9 cellular contexts compared by ENCODE assay signal in the genomic region with DNA sequence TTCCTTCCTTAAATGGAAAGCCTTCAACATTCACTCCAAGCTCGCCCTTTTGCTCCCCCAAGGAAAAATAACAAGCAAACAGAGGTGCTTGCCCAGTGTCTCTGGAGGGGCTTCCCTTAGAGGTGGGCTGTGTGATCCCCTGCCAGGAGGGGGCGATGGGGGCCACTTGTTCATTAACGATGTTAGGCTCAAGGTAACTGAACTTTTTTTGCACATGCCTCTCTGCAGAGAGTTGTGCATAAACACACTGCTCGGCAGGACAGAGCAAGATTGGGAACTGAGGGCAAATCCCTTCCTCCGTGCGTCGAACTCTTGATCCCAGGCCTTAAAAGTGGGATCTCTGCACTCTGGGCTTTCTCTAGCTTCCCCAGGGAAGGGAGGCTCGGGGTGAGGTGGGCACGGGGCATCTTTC. TPM values are rescaled to one million over a fixed set of nuclear protein-coding genes. Genes with fewer than 3 reads are reported as not detected.
DNase-seq lines count a peak whose midpoint lies in the region; ATAC-seq, FAIRE-seq and TF ChIP-seq lines count a peak whose summit lies in the region.
"Had no signal": no experiment of that assay in that cellular context is flagged by ENCODE, and none has a peak within 500 bp of the region (broad histone marks: within the 10 kb centered on the region; RNA-seq: fewer than 3 reads in every experiment).

No MANE protein-coding gene starts in this region.

- no peak overlapping the region for H3K4me3 ChIP-seq in BJ (ENCODE audit: low read depth, low read length)
- no peak overlapping the region for H3K4me3 ChIP-seq in Karpas-422 (ENCODE audit: low read length)
- peak overlapping the region; percentile 37 for H3K4me3 ChIP-seq in coronary artery
- no peak overlapping the region for H3K4me3 ChIP-seq in neural progenitor cell
- H3K4me3 ChIP-seq in small intestine (ENCODE audit: low read depth in 1 of 2, low read length in 2 of 2) = no peak overlapping the region

- H3K27me3 ChIP-seq in BJ (ENCODE audit: control insufficient read depth, insufficient read depth, low read length) (no peaks in the 10 kb centered on the region), Karpas-422 (ENCODE audit: low read length) (no peaks in the 10 kb centered on the region), neural progenitor cell (no peaks in the 10 kb centered on the region), small intestine (ENCODE audit: control insufficient read depth in 2 of 2, insufficient read depth in 2 of 2, low read length in 2 of 2) (no peaks in the 10 kb centered on the region)

- H3K9me3 ChIP-seq in Karpas-422 (ENCODE audit: low read length) = no peaks in the 10 kb centered on the region
- no peaks in the 10 kb centered on the region for H3K9me3 ChIP-seq in neural progenitor cell (ENCODE audit: low read depth)
- no peaks in the 10 kb centered on the region for H3K9me3 ChIP-seq in small intestine (ENCODE audit: control insufficient read depth, low read depth)

- peak overlapping the region; percentile 77 for H3K4me3 Mint-ChIP-seq in neural progenitor cell

- H3K9me3 Mint-ChIP-seq in neural progenitor cell = no peaks in the 10 kb centered on the region

- no peaks in the 10 kb centered on the region for H3K9me2 ChIP-seq in Karpas-422 (replicated peaks; ENCODE audit: insufficient read depth, low read length)

- peaks cover 17% of the 10 kb centered on the region for H3F3A ChIP-seq in neural progenitor cell (ENCODE audit: low read depth)

- H3K4me1 ChIP-seq in Karpas-422 (ENCODE audit: low read length) (peaks cover 5% of the 10 kb centered on the region), neural progenitor cell (peaks cover 21% of the 10 kb centered on the region), small intestine (ENCODE audit: control insufficient read depth in 2 of 2, insufficient read depth in 1 of 2, low read depth in 1 of 2, low read length in 1 of 2) (peaks cover 6 to 28% of the 10 kb centered on the region in 2 donors)

- no peak for FAIRE-seq in small intestine (lab: Jason Lieb, UNC)

- TF ChIP-seq CTCF in BJ (IDR thresholded peaks at IDR 0.05; ENCODE audit: insufficient read depth, low read depth, low read length) (peak; percentile 31; the same call in 1 of the 2 replicates), coronary artery (IDR thresholded peaks at IDR 0.05) (no peak), neural progenitor cell (IDR thresholded peaks at IDR 0.05) (peak; percentile 49)

- H3K4me1 Mint-ChIP-seq in neural progenitor cell = peaks cover 69% of the 10 kb centered on the region

- no peak overlapping the region for H2AFZ ChIP-seq in Karpas-422 (ENCODE audit: low read length)
- H2AFZ ChIP-seq in neural progenitor cell (replicated peaks) = no peak overlapping the region

- WGBS in small intestine, 3 donors = 53 to 73% (median 71%) methylated on average over 9 of the region's 9 CpGs

- H3K36me3 Mint-ChIP-seq in neural progenitor cell = peaks cover 18% of the 10 kb centered on the region

- ATAC-seq in GM21528 (IDR thresholded peaks at IDR 0.05; ENCODE audit: low FRiP score, unreplicated experiment) (no peak), HG02571 (IDR thresholded peaks at IDR 0.05; ENCODE audit: unreplicated experiment) (no peak)

- no peak overlapping the region for H3K4me2 ChIP-seq in Karpas-422 (ENCODE audit: low read depth, low read length, poor library complexity, severe bottlenecking)
- peak overlapping the region; percentile 59 for H3K4me2 ChIP-seq in neural progenitor cell

- H4K20me1 ChIP-seq in Karpas-422 (ENCODE audit: insufficient read depth, low read depth, low read length) (no peaks in the 10 kb centered on the region), neural progenitor cell (ENCODE audit: low read depth) (no peaks in the 10 kb centered on the region)

- H3K36me3 ChIP-seq in BJ (ENCODE audit: control insufficient read depth, insufficient read depth, low read length) = peaks cover 2% of the 10 kb centered on the region; the same call in 1 of the 2 replicates
- no peaks in the 10 kb centered on the region for H3K36me3 ChIP-seq in Karpas-422 (ENCODE audit: insufficient read depth, low read length)
- H3K36me3 ChIP-seq in neural progenitor cell = no peaks in the 10 kb centered on the region
- H3K36me3 ChIP-seq in small intestine (ENCODE audit: control insufficient read depth in 2 of 2, insufficient read depth in 2 of 2, low read length in 2 of 2) = peaks cover 7 to 8% of the 10 kb centered on the region in 2 donors

- H3K27ac Mint-ChIP-seq in neural progenitor cell = peak overlapping the region; percentile 100

- POLR2A ChIA-PET in BJ (lab: Charles Lee) = interaction anchor here (0.7 to 3.4 kb wide), 4 partner anchors 98 to 1978 kb away, joined by 3 to 31 read pairs (median 4); partner anchors contain the start of gene CAVIN1

- DNase-seq in BJ (ENCODE audit: low read depth) = no peak
- peak; percentile 60 for DNase-seq in Karpas-422
- peak; percentile 75 for DNase-seq in coronary artery (ENCODE audit: low spot score)
- peak; percentile 36 for DNase-seq in neural progenitor cell (ENCODE audit: low spot score)
- no peak for DNase-seq in small intestine
- no peak for DNase-seq in effector CD4-positive, alpha-beta T cell
- DNase-seq: NCI-H748 treated with DMSO at 0.1 percent for 48 hours had no signal

- no peaks in the 10 kb centered on the region for H3K79me2 ChIP-seq in Karpas-422 (ENCODE audit: low read length)
- no peaks in the 10 kb centered on the region for H3K79me2 ChIP-seq in neural progenitor cell (ENCODE audit: low read depth)

- CTCF ChIA-PET in BJ (lab: Yijun Ruan, JAX) = interaction anchor here (0.6 to 7.9 kb wide), 12 partner anchors 10 to 558 kb away, joined by 3 to 90 read pairs (median 4); partner anchors contain the start of genes CAVIN1 and NAGLU

- H3K9ac ChIP-seq in Karpas-422 (ENCODE audit: low read length) (no peak overlapping the region), neural progenitor cell (no peak overlapping the region)

- H3K27ac ChIP-seq in Karpas-422 (ENCODE audit: low read length) = no peak overlapping the region
- H3K27ac ChIP-seq in coronary artery = peak overlapping the region; percentile 93 to 98
- peak overlapping the region; percentile 83 for H3K27ac ChIP-seq in neural progenitor cell
- peak overlapping the region in 1 of 2 donors; percentile 97 for H3K27ac ChIP-seq in small intestine (ENCODE audit: low read depth in 1 of 2, low read length in 1 of 2)

- H3K27me3 Mint-ChIP-seq in neural progenitor cell (ENCODE audit: insufficient read depth, low read depth) = peaks cover 10% of the 10 kb centered on the region

RNA-seq across cellular contexts. Expression of gene NAGLU, which starts 15.5 kb away (rescaled TPM):
- polyA plus RNA-seq in BJ (2011; rRNA removed) (16.3 and 45.3 TPM in 2 replicates), small intestine (10 to 100 TPM; 25.3 to 36.2 (median 29.1) TPM)
- polyA minus RNA-seq in BJ (2011; rRNA and poly(A)+ RNA removed) = 16.8 and 22.8 TPM in 2 replicates
- 40.0 and 71.8 TPM in 2 replicates for total RNA-seq in Karpas-422 (2014; rRNA removed; shearing (Covaris generic); ENCODE audit: low replicate concordance)
- 6.2 and 24.7 TPM in 2 replicates for total RNA-seq in neural progenitor cell (ENCODE audit: low replicate concordance)

RNA-seq across cellular contexts. Expression of gene HSD17B1, which starts 32.2 kb away (rescaled TPM):
- polyA plus RNA-seq in BJ (2011; rRNA removed) = 0.49 and 0.54 TPM in 2 replicates
- polyA minus RNA-seq in BJ (2011; rRNA and poly(A)+ RNA removed) = 0.15 and 0.24 TPM in 2 replicates
- total RNA-seq in Karpas-422 (2014; rRNA removed; shearing (Covaris generic); ENCODE audit: low replicate concordance) = 0.22 and 1.3 TPM in 2 replicates
- 2.2 and 2.6 TPM in 2 replicates for total RNA-seq in neural progenitor cell (ENCODE audit: low replicate concordance)
- 1 to 10 TPM; 2.0 to 2.7 (median 2.4) TPM for polyA plus RNA-seq in small intestine

RNA-seq across cellular contexts. Expression of gene COASY, which starts 41.4 kb away (rescaled TPM):
- polyA plus RNA-seq in BJ (2011; rRNA removed) (28.6 and 41.5 TPM in 2 replicates), small intestine (100 to 1,000 TPM in 2 of 3 donors, 10 to 100 TPM in 1; 93.7 to 153 (median 109) TPM)
- polyA minus RNA-seq in BJ (2011; rRNA and poly(A)+ RNA removed) = 19.5 and 28.4 TPM in 2 replicates
- 46.7 and 56.2 TPM in 2 replicates for total RNA-seq in Karpas-422 (2014; rRNA removed; shearing (Covaris generic); ENCODE audit: low replicate concordance)
- total RNA-seq in neural progenitor cell (ENCODE audit: low replicate concordance) = 6.1 and 21.6 TPM in 2 replicates

RNA-seq across cellular contexts. Expression of gene MLX, which starts 46.4 kb away (rescaled TPM):
- 40.9 and 50.1 TPM in 2 replicates for polyA plus RNA-seq in BJ (2011; rRNA removed)
- polyA minus RNA-seq in BJ (2011; rRNA and poly(A)+ RNA removed) = 27.2 and 39.3 TPM in 2 replicates
- 33.0 and 42.4 TPM in 2 replicates for total RNA-seq in Karpas-422 (2014; rRNA removed; shearing (Covaris generic); ENCODE audit: low replicate concordance)
- 15.8 and 21.3 TPM in 2 replicates for total RNA-seq in neural progenitor cell (ENCODE audit: low replicate concordance)
- polyA plus RNA-seq in small intestine = 100 to 1,000 TPM in 2 of 3 donors, 10 to 100 TPM in 1; 58.1 to 144 (median 121) TPM

RNA-seq across cellular contexts. Expression of gene PSMC3IP, which starts 57.0 kb away (rescaled TPM):
- polyA plus RNA-seq in BJ (2011; rRNA removed) (3.4 and 5.8 TPM in 2 replicates), small intestine (1 to 10 TPM in 2 of 3 donors, under 1 TPM in 1; 0.89 to 5.1 (median 1.9) TPM)
- 1.6 and 2.4 TPM in 2 replicates for polyA minus RNA-seq in BJ (2011; rRNA and poly(A)+ RNA removed)
- 5.3 and 7.9 TPM in 2 replicates for total RNA-seq in Karpas-422 (2014; rRNA removed; shearing (Covaris generic); ENCODE audit: low replicate concordance)
- 22.8 and 23.7 TPM in 2 replicates for total RNA-seq in neural progenitor cell (ENCODE audit: low replicate concordance)

Comparison
In these comparisons a context has a peak if more than half of its experiments do, and no peak if none do; other contexts are left out.
1. DNase-seq: peak in Karpas-422 (single experiment), coronary artery (single experiment) and neural progenitor cell (single experiment); none in BJ (single experiment), small intestine (single experiment) and effector CD4-positive, alpha-beta T cell (single experiment).